ENCODE assay signal across 20 cellular contexts in the genomic region with DNA sequence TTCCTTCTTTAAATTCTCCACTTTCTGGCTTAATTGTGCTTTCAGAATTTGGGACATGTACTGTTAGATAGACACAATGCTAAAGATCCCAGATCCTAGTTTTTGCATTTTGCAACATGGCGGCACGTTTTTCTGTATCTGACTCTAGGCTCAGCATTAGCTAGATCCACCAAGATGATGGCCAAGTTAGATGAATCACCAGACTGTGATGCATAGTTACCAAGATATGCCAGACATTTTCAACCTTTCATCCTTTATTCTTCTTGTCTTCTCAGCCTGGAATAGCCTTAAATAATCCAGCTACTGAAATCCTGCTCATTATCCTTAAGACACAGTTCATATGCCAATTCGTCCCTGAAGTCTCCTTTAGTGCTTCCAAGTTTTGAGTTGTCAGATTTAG.
DNase-seq lines count a peak whose midpoint lies in the region; ATAC-seq and TF ChIP-seq lines count a peak whose summit lies in the region.
"Had no signal": no experiment of that assay in that cellular context is flagged by ENCODE, and none has a peak within 500 bp of the region (broad histone marks: within the 10 kb centered on the region; RNA-seq: fewer than 3 reads in every experiment).

No MANE protein-coding gene starts in this region.

- BruUV-seq in mammary epithelial cell (replicated peaks; lab: Mats Ljungman, UMichigan) = no TSS peak

- intact Hi-C loops in mammary epithelial cell (cut with micrococcal nuclease) (no loop called here), breast epithelium (cut with DNase I; ENCODE audit: low total_unique reads) (no loop called here)

- H3K9me3 ChIP-seq in mammary epithelial cell (replicated peaks; ENCODE audit: insufficient read depth, low read length) = no peaks in the 10 kb centered on the region
- H3K9me3 ChIP-seq in breast epithelium = no peaks in the 10 kb centered on the region
- H3K9me3 ChIP-seq: BLaER1, SJSA1 had no signal

- TF ChIP-seq CTCF in mammary epithelial cell (conservative IDR thresholded peaks at IDR 0.05 in 1 of 2, IDR thresholded peaks at IDR 0.05 in 1 of 2; ENCODE audit: extremely low read depth in 1 of 2, insufficient read depth in 1 of 2, low read depth in 1 of 2, low read length in 2 of 2) (no peak), breast epithelium (IDR thresholded peaks at IDR 0.05) (no peak), fibroblast of the aortic adventitia (IDR thresholded peaks at IDR 0.05; ENCODE audit: insufficient read depth, low read length) (no peak)

- no peak for ATAC-seq in HG02588 (IDR thresholded peaks at IDR 0.05; ENCODE audit: unreplicated experiment)
- ATAC-seq: HCT116, K562 had no signal

- H3K4me3 ChIP-seq in mammary epithelial cell (replicated peaks in 1 of 3; ENCODE audit: insufficient read depth in 1 of 3, low read depth in 2 of 3, low read length in 3 of 3) = no peak overlapping the region
- H3K4me3 ChIP-seq in breast epithelium = no peak overlapping the region
- no peak overlapping the region for H3K4me3 ChIP-seq in fibroblast of the aortic adventitia (ENCODE audit: low read depth, low read length)
- H3K4me3 ChIP-seq: BLaER1, K562, SJSA1 had no signal

- no peak overlapping the region for H3K9ac ChIP-seq in mammary epithelial cell (ENCODE audit: insufficient read depth, low read length)
- H3K9ac ChIP-seq: BLaER1 had no signal

- H3K27me3 Mint-ChIP-seq in immature natural killer cell (ENCODE audit: low read depth in 3 of 3) = peaks cover 6 to 30% (median 7%) of the 10 kb centered on the region in 3 donors

- CTCF ChIA-PET in mammary epithelial cell (lab: Charles Lee; ENCODE audit: low non-redundant PET) = no interaction called here

- H4K20me1 ChIP-seq in mammary epithelial cell (ENCODE audit: insufficient read depth, low read length) = no peaks in the 10 kb centered on the region
- H4K20me1 ChIP-seq: BLaER1 had no signal

- dilution Hi-C loops in mammary epithelial cell (cut with HindIII; ENCODE audit: low sequenced_read_pairs) = no loop called here

- DNase-seq in mammary epithelial cell (peak; percentile 23), breast epithelium (ENCODE audit: low spot score in 2 of 2) (no peak), astrocyte of the hippocampus (ENCODE audit: low read depth, low spot score) (peak; percentile 14), fibroblast of the aortic adventitia (ENCODE audit: low read depth) (peak; percentile 52), immature natural killer cell (no peak), CD1c-positive myeloid dendritic cell (ENCODE audit: extremely low spot score) (no peak), caudate nucleus (lab: John Stamatoyannopoulos, UW) (no peak)
- DNase-seq: DMS153, GDM1, NCI-H1048, NCI-H1694, NCI-H446 treated with DMSO at 0.1 percent for 48 hours, RPMI8226, SW 1271 had no signal

- H2AFZ ChIP-seq in mammary epithelial cell (ENCODE audit: low read depth, low read length) = no peak overlapping the region

- H3K27me3 ChIP-seq in mammary epithelial cell (ENCODE audit: insufficient read depth, low read length) (no peaks in the 10 kb centered on the region), breast epithelium (peaks cover 0 to 7% of the 10 kb centered on the region in 2 donors)
- H3K27me3 ChIP-seq: BLaER1, SJSA1 had no signal

- no peak overlapping the region for H3K27ac ChIP-seq in mammary epithelial cell (ENCODE audit: insufficient read depth, low read depth, low read length)
- no peak overlapping the region for H3K27ac ChIP-seq in breast epithelium
- no peak overlapping the region for H3K27ac ChIP-seq in caudate nucleus (ENCODE audit: low read depth, low read length)
- H3K27ac ChIP-seq: 22Rv1, BLaER1, SJSA1 had no signal

- no peaks in the 10 kb centered on the region for H3K79me2 ChIP-seq in mammary epithelial cell (ENCODE audit: insufficient read depth, low read length)

- H3K9me3 Mint-ChIP-seq in immature natural killer cell = no peaks in the 10 kb centered on the region

- H3K36me3 ChIP-seq in mammary epithelial cell (ENCODE audit: insufficient read depth, low read length) (no peaks in the 10 kb centered on the region), breast epithelium (no peaks in the 10 kb centered on the region)
- H3K36me3 ChIP-seq: BLaER1, SJSA1 had no signal

- no peak overlapping the region for H3K4me3 Mint-ChIP-seq in immature natural killer cell

- 58% methylated on average over 3 of the region's 3 CpGs for WGBS in mammary epithelial cell (ENCODE audit: low coverage, missing lambda C conversion rate)

- H3K4me2 ChIP-seq in mammary epithelial cell (ENCODE audit: insufficient read depth, low read depth, low read length) = no peak overlapping the region

- in situ Hi-C loops in mammary epithelial cell (cut with MboI; ENCODE audit: low sequenced_read_pairs in 2 of 2) = no loop called here

- H3K4me1 ChIP-seq in mammary epithelial cell (ENCODE audit: insufficient read depth, low read length) (peaks cover 18% of the 10 kb centered on the region), breast epithelium (no peaks in the 10 kb centered on the region)

- TF ChIP-seq POLR2A in breast epithelium (IDR thresholded peaks at IDR 0.05) = no peak

- H3K36me3 Mint-ChIP-seq in immature natural killer cell = no peaks in the 10 kb centered on the region

- peaks cover 0 to 2% of the 10 kb centered on the region in 2 donors for H3K4me1 Mint-ChIP-seq in immature natural killer cell

- no peak overlapping the region for H3K27ac Mint-ChIP-seq in immature natural killer cell

Comparison
In these comparisons a context has a peak if more than half of its experiments do, and no peak if none do; other contexts are left out.
1. DNase-seq: peak in mammary epithelial cell (single experiment), astrocyte of the hippocampus (single experiment) and fibroblast of the aortic adventitia (single experiment); none in breast epithelium (0 of 2), immature natural killer cell (0 of 3), CD1c-positive myeloid dendritic cell (single experiment) and caudate nucleus (0 of 61).